Comparison of ENCODE assay signal across 3 cellular contexts in the genomic region with DNA sequence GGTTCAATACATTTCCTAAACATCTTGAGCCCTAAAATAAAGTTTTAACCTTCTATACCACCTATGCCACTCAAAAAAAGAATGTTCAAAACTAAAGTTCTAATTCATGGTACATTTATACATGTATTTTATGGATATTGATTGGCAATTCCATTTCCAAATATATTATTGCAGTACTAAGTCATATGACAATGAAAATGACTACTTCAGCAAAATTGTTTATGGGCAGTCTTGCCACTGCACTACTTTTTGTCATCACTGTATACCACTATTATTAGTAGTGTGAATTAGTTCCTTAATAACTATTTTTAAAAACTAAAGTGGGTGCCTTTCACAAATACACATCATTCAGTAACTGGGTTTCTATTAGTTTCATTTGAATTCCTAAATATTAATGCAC.
A peak's percentile ranks its signal among the peaks of the same experiment; 100 is the strongest.
TF ChIP-seq lines count a peak whose summit lies in the region.

No MANE protein-coding gene starts in this region.

TF ChIP-seq in HepG2, 621 proteins besides CTCF, POLR2A, EP300 and RAD21 (continued from another document):
- no peak for TF ChIP-seq ZNF556 (CRISPR knock-in tag; IDR thresholded peaks at IDR 0.05; ENCODE audit: borderline replicate concordance)
- peak; percentile 54 to 72; a peak in 3 of 4 replicates for TF ChIP-seq MAFK (conservative IDR thresholded peaks at IDR 0.05 in 1 of 2, IDR thresholded peaks at IDR 0.05 in 1 of 2; ENCODE audit: low read length in 2 of 2)

TF ChIP-seq in A549, 52 proteins besides CTCF, POLR2A, EP300 and RAD21 (continued from another document):
- TF ChIP-seq, protein P1, sequence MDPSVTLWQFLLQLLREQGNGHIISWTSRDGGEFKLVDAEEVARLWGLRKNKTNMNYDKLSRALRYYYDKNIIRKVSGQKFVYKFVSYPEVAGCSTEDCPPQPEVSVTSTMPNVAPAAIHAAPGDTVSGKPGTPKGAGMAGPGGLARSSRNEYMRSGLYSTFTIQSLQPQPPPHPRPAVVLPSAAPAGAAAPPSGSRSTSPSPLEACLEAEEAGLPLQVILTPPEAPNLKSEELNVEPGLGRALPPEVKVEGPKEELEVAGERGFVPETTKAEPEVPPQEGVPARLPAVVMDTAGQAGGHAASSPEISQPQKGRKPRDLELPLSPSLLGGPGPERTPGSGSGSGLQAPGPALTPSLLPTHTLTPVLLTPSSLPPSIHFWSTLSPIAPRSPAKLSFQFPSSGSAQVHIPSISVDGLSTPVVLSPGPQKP (IDR thresholded peaks at IDR 0.05; ENCODE audit: low read depth, low read length), result no peak
- TF ChIP-seq TP53 (CRISPR knock-in tag; IDR thresholded peaks at IDR 0.05), result no peak

TF ChIP-seq in IMR-90, 13 proteins besides CTCF, POLR2A, EP300 and RAD21:
- TF ChIP-seq USF2 (IDR thresholded peaks at IDR 0.05; ENCODE audit: low read depth, low read length), result no peak
- TF ChIP-seq BHLHE40 (IDR thresholded peaks at IDR 0.05; ENCODE audit: low read depth, low read length), result no peak
- TF ChIP-seq MAFK (IDR thresholded peaks at IDR 0.05; ENCODE audit: low read depth, low read length), result peak; percentile 29; the same call in 1 of the 2 replicates
